18 cellular contexts compared by ENCODE assay signal in genomic region chr11:128335729-128336128, GRCh38.
DNase-seq lines count a peak whose midpoint lies in the region; ATAC-seq, FAIRE-seq and TF ChIP-seq lines count a peak whose summit lies in the region.
"Had no signal": no experiment of that assay in that cellular context is flagged by ENCODE, and none has a peak within 500 bp of the region (broad histone marks: within the 10 kb centered on the region; RNA-seq: fewer than 3 reads in every experiment).

No MANE protein-coding gene starts in this region.

- no peak overlapping the region for H3K23ac ChIP-seq in H1 (ENCODE audit: insufficient read length)

- H3K79me2 ChIP-seq in H1 (ENCODE audit: control insufficient read depth in 1 of 2, insufficient read depth in 2 of 2, low read length in 2 of 2) (no peaks in the 10 kb centered on the region), OCI-LY7 (ENCODE audit: insufficient read depth, low read depth, low read length) (no peaks in the 10 kb centered on the region)

- POLR2A ChIA-PET in H1 (lab: Charles Lee; ENCODE audit: partially characterized antibody) = no interaction called here
- POLR2A ChIA-PET in OCI-LY7 (lab: Charles Lee) = interaction anchor here (0.9 to 1.0 kb wide), 2 partner anchors 10 to 18 kb away, joined by 3 read pairs; no protein-coding TSS in a partner anchor

- no peak for ATAC-seq in Right ventricle myocardium superior (ENCODE audit: poor library complexity)
- ATAC-seq in Right ventricle myocardium inferior = no peak
- ATAC-seq: stimulated activated naive CD8-positive, alpha-beta T cell treated with anti-CD3 and anti-CD28 coated beads, Interleukin-15, amount 100 ng/mL, for 72 hours had no signal

- no peak for FAIRE-seq in H1 (lab: Jason Lieb, UNC)
- FAIRE-seq: A204.1 had no signal

- no peak overlapping the region for H2BK12ac ChIP-seq in H1 (ENCODE audit: low read depth, low read length)

- TF ChIP-seq RAD21 in H1 (IDR thresholded peaks at IDR 0.05 in 1 of 2, conservative IDR thresholded peaks at IDR 0.05 in 1 of 2; ENCODE audit: low read depth in 2 of 2, low read length in 2 of 2) = no peak

- H3K4me3 ChIP-seq in H1 (ENCODE audit: extremely low read depth in 1 of 4, insufficient read depth in 2 of 4, low read depth in 3 of 4, low read length in 4 of 4) = no peak overlapping the region
- no peak overlapping the region for H3K4me3 ChIP-seq in muscle layer of duodenum (ENCODE audit: low read depth in 1 of 2, low read length in 2 of 2)
- no peak overlapping the region for H3K4me3 ChIP-seq in stomach
- no peak overlapping the region for H3K4me3 ChIP-seq in OCI-LY7 (ENCODE audit: low read depth, low read length, poor library complexity, severe bottlenecking)
- H3K4me3 ChIP-seq: colonic mucosa, left lung had no signal

- no peak overlapping the region for H2BK120ac ChIP-seq in H1 (replicated peaks; ENCODE audit: low read depth, low read length)

- H3K27me3 ChIP-seq in H1 (replicated peaks in 1 of 4; ENCODE audit: control insufficient read depth in 3 of 4, extremely low read depth in 1 of 4, insufficient read depth in 3 of 4, low read length in 3 of 4) (no peaks in the 10 kb centered on the region), muscle layer of duodenum (ENCODE audit: low read depth, low read length) (no peaks in the 10 kb centered on the region), stomach (no peaks in the 10 kb centered on the region)
- H3K27me3 ChIP-seq: brain microvascular endothelial cell, colonic mucosa, left lung had no signal

- H2AK5ac ChIP-seq in H1 (ENCODE audit: low read depth, low read length) = no peak overlapping the region; the same call in 1 of the 2 replicates

- H3K18ac ChIP-seq in H1 (ENCODE audit: extremely low read depth, low read length) = no peak overlapping the region

- no peaks in the 10 kb centered on the region for H3K36me3 ChIP-seq in H1 (ENCODE audit: control insufficient read depth in 2 of 4, insufficient read depth in 4 of 4, low read length in 3 of 4)
- H3K36me3 ChIP-seq in muscle layer of duodenum (ENCODE audit: control insufficient read depth in 1 of 2, insufficient read depth in 2 of 2, low read length in 2 of 2) = no peaks in the 10 kb centered on the region
- H3K36me3 ChIP-seq in stomach = no peaks in the 10 kb centered on the region
- no peaks in the 10 kb centered on the region for H3K36me3 ChIP-seq in OCI-LY7 (ENCODE audit: insufficient read depth, low read length)
- H3K36me3 ChIP-seq: brain microvascular endothelial cell, colonic mucosa, left lung had no signal

- no peaks in the 10 kb centered on the region for H3K79me1 ChIP-seq in H1 (ENCODE audit: low read depth, low read length)

- no peaks in the 10 kb centered on the region for H3K9me2 ChIP-seq in OCI-LY7 (ENCODE audit: insufficient read depth, low read length)

- intact Hi-C loops in Right ventricle myocardium superior (cut with DNase I) = no loop called here
- intact Hi-C loops in Right ventricle myocardium inferior (cut with DNase I) = no loop called here
- intact Hi-C loops in stomach (cut with DNase I; ENCODE audit: low total_unique reads) = no loop called here
- intact Hi-C loops in OCI-LY7 (cut with micrococcal nuclease; ENCODE audit: unreplicated experiment) = no loop called here

- TF ChIP-seq EP300 in H1 (IDR thresholded peaks at IDR 0.05; ENCODE audit: borderline replicate concordance in 1 of 2, low read depth in 2 of 2, low read length in 2 of 2) (no peak), stomach (IDR thresholded peaks at IDR 0.05) (no peak)

- no peaks in the 10 kb centered on the region for H4K20me1 ChIP-seq in H1 (replicated peaks in 1 of 2; ENCODE audit: control insufficient read depth in 1 of 2, insufficient read depth in 2 of 2, low read length in 2 of 2)
- no peaks in the 10 kb centered on the region for H4K20me1 ChIP-seq in OCI-LY7 (ENCODE audit: insufficient read depth, low read length)

- H2BK20ac ChIP-seq in H1 (ENCODE audit: low read length) = no peak overlapping the region

- H4K5ac ChIP-seq in H1 (ENCODE audit: insufficient read length, low read depth, low read length) = no peak overlapping the region

- H2BK15ac ChIP-seq in H1 (ENCODE audit: low read length) = no peak overlapping the region

- CTCF ChIA-PET in H1 (lab: Charles Lee; ENCODE audit: partially characterized antibody) = interaction anchor here (0.7 to 2.9 kb wide), 10 partner anchors 11 to 297 kb away, joined by 3 to 15 read pairs (median 4); no protein-coding TSS in a partner anchor
- CTCF ChIA-PET in OCI-LY7 (lab: Charles Lee; ENCODE audit: unreplicated experiment) = no interaction called here

- no peak overlapping the region for H4K91ac ChIP-seq in H1 (replicated peaks; ENCODE audit: insufficient read length, low read length)

- no peak overlapping the region for H3K9ac ChIP-seq in H1 (replicated peaks in 1 of 4; ENCODE audit: extremely low read depth in 1 of 4, low read depth in 3 of 4, low read length in 3 of 4)

- no peak overlapping the region for H3K14ac ChIP-seq in H1 (ENCODE audit: insufficient read length)

- DNase-seq in Right ventricle myocardium superior = peak; percentile 30
- no peak for DNase-seq in Right ventricle myocardium inferior (ENCODE audit: missing footprints)
- DNase-seq in H1 (ENCODE audit: low read depth in 1 of 2, low spot score in 2 of 2) = no peak
- DNase-seq in stomach = no peak
- no peak for DNase-seq in OCI-LY7 (ENCODE audit: low spot score)
- DNase-seq in NCI-H146 treated with DMSO at 0.1 percent for 48 hours (lab: John Stamatoyannopoulos, UW; ENCODE audit: unreplicated experiment) = no peak
- DNase-seq in LoVo (ENCODE audit: low spot score) = no peak
- DNase-seq: activated CD4-positive, alpha-beta memory T cell treated with anti-CD3 and anti-CD28 coated beads for 36 hours; activated CD4-positive, CD25-positive, alpha-beta regulatory T cell; activated effector memory CD4-positive, alpha-beta T cell treated with anti-CD3 and anti-CD28 coated beads, Interleukin-2, amount 50 U/mL, for 16 hours; colonic mucosa; head of caudate nucleus; NCI-H1417; stimulated activated naive CD8-positive, alpha-beta T cell treated with anti-CD3 and anti-CD28 coated beads, Interleukin-15, amount 100 ng/mL, for 72 hours had no signal

- H2AFZ ChIP-seq in H1 (ENCODE audit: low read length) (no peak overlapping the region), OCI-LY7 (ENCODE audit: low read length) (no peak overlapping the region)

- TF ChIP-seq CTCF in H1 (IDR thresholded peaks at IDR 0.05; ENCODE audit: control extremely low read depth in 1 of 3, insufficient read depth in 1 of 3, low read depth in 1 of 3, low read length in 3 of 3) (no peak), stomach (IDR thresholded peaks at IDR 0.05) (no peak), OCI-LY7 (conservative IDR thresholded peaks at IDR 0.05; ENCODE audit: low read length) (no peak)

- peaks cover 0 to 4% (median 0%) of the 10 kb centered on the region in 4 experiments; a peak in 3 of 7 replicates for H3K4me1 ChIP-seq in H1 (replicated peaks in 1 of 4; ENCODE audit: control insufficient read depth in 3 of 4, insufficient read depth in 4 of 4, low read length in 3 of 4)
- no peaks in the 10 kb centered on the region for H3K4me1 ChIP-seq in muscle layer of duodenum (ENCODE audit: control insufficient read depth in 1 of 2, insufficient read depth in 2 of 2, low read length in 2 of 2)
- H3K4me1 ChIP-seq in stomach = peaks cover 0 to 14% (median 2%) of the 10 kb centered on the region in 4 donors
- H3K4me1 ChIP-seq in OCI-LY7 (ENCODE audit: insufficient read depth, low read length, poor library complexity, severe bottlenecking) = peaks cover 13% of the 10 kb centered on the region
- H3K4me1 ChIP-seq: colonic mucosa had no signal

- no peak overlapping the region for H3K56ac ChIP-seq in H1 (replicated peaks; ENCODE audit: insufficient read length, low read depth, low read length)

- 79% methylated on average over 10 of the region's 10 CpGs; no CpG with 5 or more reads in 1 of the 2 experiments for WGBS in H1 (ENCODE audit: extremely low coverage in 1 of 2, insufficient coverage in 1 of 2, insufficient read length in 1 of 2, insufficient replicate concordance in 2 of 2, low coverage in 1 of 2, low lambda C conversion rate in 2 of 2, missing lambda C conversion rate in 1 of 2), 2 experiments
- 82 to 92% (median 89%) methylated on average over 10 of the region's 10 CpGs for WGBS in stomach, 5 donors

- no TSS peak for BruUV-seq in OCI-LY7 (replicated peaks; lab: Mats Ljungman, UMichigan)

- H4K8ac ChIP-seq in H1 (ENCODE audit: extremely low read depth, insufficient read depth, low read length) = no peak overlapping the region

- no peaks in the 10 kb centered on the region for H3K23me2 ChIP-seq in H1 (ENCODE audit: low read depth, low read length)

- H3K4me2 ChIP-seq in H1 (ENCODE audit: insufficient read depth in 1 of 2, low read depth in 2 of 2, low read length in 2 of 2) (no peak overlapping the region), OCI-LY7 (ENCODE audit: low read length) (no peak overlapping the region)

- no peak overlapping the region for H3K4ac ChIP-seq in H1 (replicated peaks; ENCODE audit: insufficient read length, low read depth, low read length)

- no peaks in the 10 kb centered on the region for H3K9me3 ChIP-seq in H1 (ENCODE audit: insufficient read depth in 2 of 2, low read depth in 1 of 2, low read length in 1 of 2)
- no peaks in the 10 kb centered on the region for H3K9me3 ChIP-seq in muscle layer of duodenum (ENCODE audit: control insufficient read depth in 1 of 2, low read length in 2 of 2)
- H3K9me3 ChIP-seq in stomach = no peaks in the 10 kb centered on the region
- no peaks in the 10 kb centered on the region for H3K9me3 ChIP-seq in OCI-LY7 (ENCODE audit: low read length)
- H3K9me3 ChIP-seq: colonic mucosa, left lung had no signal

- no peak for TF ChIP-seq POLR2A in H1 (IDR thresholded peaks at IDR 0.05; ENCODE audit: control extremely low read depth in 1 of 2, low read depth in 2 of 2, low read length in 2 of 2)
- TF ChIP-seq POLR2A in stomach (IDR thresholded peaks at IDR 0.05) = no peak

- H3K27ac ChIP-seq in H1 (ENCODE audit: low read depth, low read length) (no peak overlapping the region), muscle layer of duodenum (ENCODE audit: low read length) (peak overlapping the region; percentile 6), stomach (peak overlapping the region in 3 of 5 donors; percentile 19 to 53 (median 53)), OCI-LY7 (ENCODE audit: low read depth, low read length, poor library complexity, severe bottlenecking) (no peak overlapping the region)
- H3K27ac ChIP-seq: brain microvascular endothelial cell had no signal

- H2BK5ac ChIP-seq in H1 (ENCODE audit: low read depth, low read length) = no peak overlapping the region

TF ChIP-seq in H1, 55 proteins besides CTCF, POLR2A, EP300 and RAD21 (continues in another document):
- TF ChIP-seq YY1 (IDR thresholded peaks at IDR 0.05; ENCODE audit: low read depth, low read length) = no peak
- TF ChIP-seq POU5F1 (IDR thresholded peaks at IDR 0.05; ENCODE audit: low read depth, low read length) = peak; percentile 46; the same call in 1 of the 2 replicates
- no peak for TF ChIP-seq GTF2F1 (IDR thresholded peaks at IDR 0.05; ENCODE audit: borderline replicate concordance, low read depth, low read length)

Comparison
In these comparisons a context has a peak if more than half of its experiments do, and no peak if none do; other contexts are left out.
1. H3K27ac ChIP-seq: peak in muscle layer of duodenum (single experiment) and stomach (3 of 5); none in H1 (single experiment) and OCI-LY7 (single experiment).